16 cellular contexts compared by ENCODE assay signal in the genomic region with DNA sequence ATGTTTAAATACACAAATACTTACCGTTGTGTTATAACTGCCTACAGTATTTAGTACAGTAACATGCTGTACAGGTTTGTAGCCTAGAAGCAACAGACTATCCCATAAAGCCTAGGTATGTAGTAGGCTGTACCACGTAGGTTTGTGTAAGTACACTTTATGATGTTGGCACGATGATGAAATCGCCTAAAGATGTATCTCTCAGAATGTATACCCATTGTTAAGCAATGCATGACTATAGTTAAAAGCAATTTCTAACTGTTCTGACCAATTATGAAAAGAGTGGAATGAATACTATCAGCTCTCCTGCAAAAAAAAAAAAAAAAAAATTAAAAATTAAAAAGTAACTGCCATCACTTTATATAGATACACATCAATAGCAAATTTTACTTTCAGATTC. TPM values are rescaled to one million over a fixed set of nuclear protein-coding genes. Genes with fewer than 3 reads are reported as not detected.
DNase-seq lines count a peak whose midpoint lies in the region; ATAC-seq, FAIRE-seq and TF ChIP-seq lines count a peak whose summit lies in the region.
"Had no signal": no experiment of that assay in that cellular context is flagged by ENCODE, and none has a peak within 500 bp of the region (broad histone marks: within the 10 kb centered on the region; RNA-seq: fewer than 3 reads in every experiment).

No MANE protein-coding gene starts in this region.

- in situ Hi-C loops in K562 (cut with MboI) = no loop called here

- H3K27me3 Mint-ChIP-seq in activated T-cell treated with anti-CD3 and anti-CD28 coated beads, Interleukin-2, amount 50 U/mL, for 24 hours = no peaks in the 10 kb centered on the region
- no peaks in the 10 kb centered on the region for H3K27me3 Mint-ChIP-seq in activated T-cell treated with anti-CD3 and anti-CD28 coated beads, Interleukin-2, amount 50 U/mL, for 4 hours (ENCODE audit: low read depth)

- BruUV-seq in K562 (replicated peaks; lab: Mats Ljungman, UMichigan) = no TSS peak

- peaks cover 94% of the 10 kb centered on the region for H3K36me3 ChIP-seq in K562 (ENCODE audit: control insufficient read depth, insufficient read depth, low read length)

- DNase-seq in activated T-cell treated with anti-CD3 and anti-CD28 coated beads, Interleukin-2, amount 50 U/mL, for 24 hours = no peak
- DNase-seq in activated T-cell treated with anti-CD3 and anti-CD28 coated beads, Interleukin-2, amount 50 U/mL, for 4 hours = no peak
- DNase-seq in GM12891 (ENCODE audit: insufficient read length, low spot score) (no peak), K562 (ENCODE audit: extremely low read depth in 1 of 4, low spot score in 3 of 4) (no peak), DMS114 treated with DMSO at 0.1 percent for 48 hours (lab: John Stamatoyannopoulos, UW; ENCODE audit: unreplicated experiment) (no peak)
- DNase-seq: CD8-positive, alpha-beta T cell; COR-L47; DND-41; GF-D8 had no signal

- H3K9me1 ChIP-seq in K562 (ENCODE audit: control insufficient read depth, insufficient read depth, low read length) = no peaks in the 10 kb centered on the region

- H3K27ac ChIP-seq in K562 (ENCODE audit: extremely low read depth, low read depth, low read length) = no peak overlapping the region
- H3K27ac ChIP-seq: A549 had no signal

- peaks cover 64% of the 10 kb centered on the region for H3K79me2 ChIP-seq in K562 (ENCODE audit: control insufficient read depth, insufficient read depth, low read length)

- CTCF ChIA-PET in K562 (lab: Yijun Ruan, JAX; ENCODE audit: low intra/inter-chr PET ratio) = no interaction called here

- no peaks in the 10 kb centered on the region for H3K4me1 ChIP-seq in K562 (replicated peaks in 1 of 2; ENCODE audit: control insufficient read depth in 2 of 2, insufficient read depth in 2 of 2, low read length in 2 of 2)

- peak overlapping the region; percentile 54 for H3K27ac Mint-ChIP-seq in activated T-cell treated with anti-CD3 and anti-CD28 coated beads, Interleukin-2, amount 50 U/mL, for 24 hours
- H3K27ac Mint-ChIP-seq: CD8-positive, alpha-beta T cell had no signal

- H3K4me2 ChIP-seq in K562 (ENCODE audit: insufficient read depth, low read length) = no peak overlapping the region

- intact Hi-C loops in K562 (cut with micrococcal nuclease) = no loop called here

- TF ChIP-seq POLR2A in GM12891 (IDR thresholded peaks at IDR 0.05; ENCODE audit: low read depth, low read length) = no peak
- no peak for TF ChIP-seq POLR2A in K562 (conservative IDR thresholded peaks at IDR 0.05)

- no peaks in the 10 kb centered on the region for H3K9me3 Mint-ChIP-seq in activated T-cell treated with anti-CD3 and anti-CD28 coated beads, Interleukin-2, amount 50 U/mL, for 24 hours
- H3K9me3 Mint-ChIP-seq in activated T-cell treated with anti-CD3 and anti-CD28 coated beads, Interleukin-2, amount 50 U/mL, for 4 hours = no peaks in the 10 kb centered on the region
- H3K9me3 Mint-ChIP-seq: CD14-positive monocyte; CD8-positive, alpha-beta T cell had no signal

- no peak overlapping the region for H2AFZ ChIP-seq in K562 (ENCODE audit: low read depth, low read length)

- H3K4me3 ChIP-seq in K562 = no peak overlapping the region
- H3K4me3 ChIP-seq: A549, HAP-1 had no signal

- WGBS in K562 (ENCODE audit: insufficient coverage, low coverage, missing lambda C conversion rate) = 93% methylated on average over 4 of the region's 4 CpGs

- POLR2A ChIA-PET in K562 (lab: Yijun Ruan, JAX) = interaction anchor here (6.4 kb wide), 1 partner anchor 11 kb away, joined by 44 read pairs; a partner anchor contains a TSS

- TF ChIP-seq CTCF in K562 (IDR thresholded peaks at IDR 0.05 in 2 of 3, conservative IDR thresholded peaks at IDR 0.05 in 1 of 3; ENCODE audit: insufficient read depth in 2 of 3, low read depth in 1 of 3, low read length in 3 of 3) = no peak

- TF ChIP-seq EP300 in K562 (IDR thresholded peaks at IDR 0.05; ENCODE audit: low read length) = no peak

- H3K4me3 Mint-ChIP-seq in activated T-cell treated with anti-CD3 and anti-CD28 coated beads, Interleukin-2, amount 50 U/mL, for 24 hours = no peak overlapping the region
- no peak overlapping the region for H3K4me3 Mint-ChIP-seq in activated T-cell treated with anti-CD3 and anti-CD28 coated beads, Interleukin-2, amount 50 U/mL, for 4 hours
- H3K4me3 Mint-ChIP-seq: CD14-positive monocyte; CD8-positive, alpha-beta T cell had no signal

- FAIRE-seq in G401.6 (lab: Jason Lieb, UNC) = peak; percentile 27
- FAIRE-seq in GM12891 (lab: Jason Lieb, UNC) = peak; percentile 68
- FAIRE-seq in K562 (lab: Jason Lieb, UNC) = no peak
- FAIRE-seq: A549, D721Med, H1 had no signal

- no peak for ATAC-seq in activated T-cell treated with anti-CD3 and anti-CD28 coated beads, Interleukin-2, amount 50 U/mL, for 4 hours
- ATAC-seq in K562 = no peak
- ATAC-seq in HG02840 (IDR thresholded peaks at IDR 0.05; ENCODE audit: low FRiP score, unreplicated experiment) = no peak
- ATAC-seq: A549; CD8-positive, alpha-beta T cell had no signal

- H3K9me3 ChIP-seq in K562 (replicated peaks; ENCODE audit: control insufficient read depth, insufficient read depth, low read depth, low read length) = no peaks in the 10 kb centered on the region
- H3K9me3 ChIP-seq: A549, HAP-1 had no signal

- H3K27me3 ChIP-seq in K562 (ENCODE audit: control insufficient read depth in 2 of 2, insufficient read depth in 2 of 2, low read length in 2 of 2) = no peaks in the 10 kb centered on the region

- 0 out of 2 replicates have a peak, but pooled peaks cover 9% of the 10 kb centered on the region for H4K20me1 ChIP-seq in K562 (replicated peaks; ENCODE audit: control insufficient read depth, insufficient read depth, low read length)

- peaks cover 92% of the 10 kb centered on the region for H3K36me3 Mint-ChIP-seq in activated T-cell treated with anti-CD3 and anti-CD28 coated beads, Interleukin-2, amount 50 U/mL, for 24 hours (ENCODE audit: low read depth)
- peaks cover 30% of the 10 kb centered on the region for H3K36me3 Mint-ChIP-seq in activated T-cell treated with anti-CD3 and anti-CD28 coated beads, Interleukin-2, amount 50 U/mL, for 4 hours (ENCODE audit: insufficient read depth)

- no peak for TF ChIP-seq RAD21 in K562 (CRISPR knock-in tag; conservative IDR thresholded peaks at IDR 0.05 in 1 of 2, IDR thresholded peaks at IDR 0.05 in 1 of 2)

- H3K4me1 Mint-ChIP-seq in activated T-cell treated with anti-CD3 and anti-CD28 coated beads, Interleukin-2, amount 50 U/mL, for 24 hours (ENCODE audit: low read depth) = peaks cover 33% of the 10 kb centered on the region
- H3K4me1 Mint-ChIP-seq in activated T-cell treated with anti-CD3 and anti-CD28 coated beads, Interleukin-2, amount 50 U/mL, for 4 hours (ENCODE audit: low read depth) = peaks cover 17% of the 10 kb centered on the region
- H3K4me1 Mint-ChIP-seq: CD14-positive monocyte had no signal

- no peak overlapping the region for H3K9ac ChIP-seq in K562 (ENCODE audit: insufficient read depth in 1 of 2, low read depth in 2 of 2, low read length in 2 of 2)

RNA-seq across cellular contexts. Expression of a gene that starts 11.4 kb away (rescaled TPM):
- total RNA-seq in activated T-cell treated with anti-CD3 and anti-CD28 coated beads, Interleukin-2, amount 50 U/mL, for 4 hours = 100 to 1,000 TPM; 102 to 116 (median 107) TPM
- polyA plus RNA-seq in GM12891 (2012; ENCODE audit: low read depth, missing spikeins) = 84.8 TPM
- total RNA-seq in K562 (2011; cell fraction: chromatin; rRNA removed; ENCODE audit: low replicate concordance) = 380 and 955 TPM in 2 replicates
- 300 and 376 TPM in 2 replicates for total RNA-seq in K562 (2011; cell fraction: nucleolus; rRNA removed)
- 522 and 634 TPM in 2 replicates for total RNA-seq in K562 (2011; cell fraction: nucleoplasm; rRNA removed)
- total RNA-seq in K562 (2014; rRNA removed) = 238 and 258 TPM in 2 replicates
- 240 and 266 TPM in 2 replicates for total RNA-seq in K562 (2014; rRNA removed; fragmentation: Illumina TruSeq; extraction: Trizol)
- 214 and 223 TPM in 2 replicates for total RNA-seq in K562 (2015; rRNA removed; fragmentation: Illumina TruSeq; extraction: Trizol)
- 200 and 209 TPM in 2 replicates for total RNA-seq in K562 (2021)
- 334 and 405 TPM in 2 replicates for polyA plus RNA-seq in K562 (2011; rRNA removed)
- 93.8 and 160 TPM in 2 replicates for polyA plus RNA-seq in K562 (2011; cell fraction: cytosol; rRNA removed)
- 573 and 692 TPM in 2 replicates for polyA plus RNA-seq in K562 (2011; cell fraction: nucleus; rRNA removed)
- polyA plus RNA-seq in K562 (2012) = 167 and 255 TPM in 2 replicates
- 217 and 270 TPM in 2 replicates for polyA plus RNA-seq in K562 (2014; fragmentation: Illumina TruSeq; extraction: Trizol)
- 10 to 100 TPM; 57.3 to 87.1 TPM for polyA plus RNA-seq in K562 (2014; fragmentation: Nextera tagmentation; extraction: Ambion mirVana)
- polyA plus RNA-seq in K562 (2014; rRNA removed) = 481 and 513 TPM in 2 replicates
- polyA minus RNA-seq in K562 (2011; rRNA and poly(A)+ RNA removed) = 178 and 222 TPM in 2 replicates
- polyA minus RNA-seq in K562 (2011; cell fraction: cytosol; rRNA and poly(A)+ RNA removed) = 78.7 and 89.8 TPM in 2 replicates
- 234 and 349 TPM in 2 replicates for polyA minus RNA-seq in K562 (2011; cell fraction: nucleus; rRNA and poly(A)+ RNA removed)

RNA-seq across cellular contexts. Expression of a gene that starts 43.2 kb away (rescaled TPM):
- 1 to 10 TPM; 1.0 to 2.1 (median 1.1) TPM for total RNA-seq in activated T-cell treated with anti-CD3 and anti-CD28 coated beads, Interleukin-2, amount 50 U/mL, for 4 hours
- 0.17 TPM for polyA plus RNA-seq in GM12891 (2012; ENCODE audit: low read depth, missing spikeins)
- total RNA-seq in K562 (2011; cell fraction: chromatin; rRNA removed; ENCODE audit: low replicate concordance) = 0.25 TPM in 1 of 2 replicates, not detected in the other
- 0.17 and 0.26 TPM in 2 replicates for total RNA-seq in K562 (2011; cell fraction: nucleolus; rRNA removed)
- 0.22 TPM in 1 of 2 replicates, not detected in the other for total RNA-seq in K562 (2011; cell fraction: nucleoplasm; rRNA removed)
- total RNA-seq in K562 (2014; rRNA removed) (not detected in 2 replicates), K562 (2014; rRNA removed; fragmentation: Illumina TruSeq; extraction: Trizol) (not detected in 2 replicates), K562 (2015; rRNA removed; fragmentation: Illumina TruSeq; extraction: Trizol) (0.04 TPM in 1 of 2 replicates, not detected in the other), K562 (2021) (0.11 TPM in 1 of 2 replicates, not detected in the other)
- polyA plus RNA-seq in K562 (2011; rRNA removed) (0.03 and 0.06 TPM in 2 replicates), K562 (2014; fragmentation: Illumina TruSeq; extraction: Trizol) (0.10 TPM in 1 of 2 replicates, not detected in the other), K562 (2014; fragmentation: Nextera tagmentation; extraction: Ambion mirVana) (not detected), K562 (2014; rRNA removed) (not detected in 2 replicates)
- 0.03 TPM in 1 of 2 replicates, not detected in the other for polyA plus RNA-seq in K562 (2011; cell fraction: cytosol; rRNA removed)
- polyA plus RNA-seq in K562 (2011; cell fraction: nucleus; rRNA removed) = 0.13 and 0.15 TPM in 2 replicates
- not detected in 2 replicates for polyA plus RNA-seq in K562 (2012)
- not detected in 2 replicates for polyA minus RNA-seq in K562 (2011; rRNA and poly(A)+ RNA removed)
- polyA minus RNA-seq in K562 (2011; cell fraction: cytosol; rRNA and poly(A)+ RNA removed) = not detected in 2 replicates
- 0.13 TPM in 1 of 2 replicates, not detected in the other for polyA minus RNA-seq in K562 (2011; cell fraction: nucleus; rRNA and poly(A)+ RNA removed)
- total RNA-seq: CD8-positive, alpha-beta T cell had no signal
- polyA plus RNA-seq: CD14-positive monocyte had no signal

RNA-seq across cellular contexts. Expression of a gene that starts 57.9 kb away (rescaled TPM):
- total RNA-seq in activated T-cell treated with anti-CD3 and anti-CD28 coated beads, Interleukin-2, amount 50 U/mL, for 4 hours = not detected
- polyA plus RNA-seq in GM12891 (2012; ENCODE audit: low read depth, missing spikeins) = 0.06 TPM
- total RNA-seq in K562 (2011; cell fraction: chromatin; rRNA removed; ENCODE audit: low replicate concordance) = 0.69 TPM in 1 of 2 replicates, not detected in the other
- total RNA-seq in K562 (2011; cell fraction: nucleolus; rRNA removed) = 0.50 and 0.66 TPM in 2 replicates
- 0.22 TPM in 1 of 2 replicates, not detected in the other for total RNA-seq in K562 (2011; cell fraction: nucleoplasm; rRNA removed)
- total RNA-seq in K562 (2014; rRNA removed) = 0.12 TPM in 1 of 2 replicates, not detected in the other
- total RNA-seq in K562 (2014; rRNA removed; fragmentation: Illumina TruSeq; extraction: Trizol) = not detected in 2 replicates
- total RNA-seq in K562 (2015; rRNA removed; fragmentation: Illumina TruSeq; extraction: Trizol) = not detected in 2 replicates
- 0.11 and 0.47 TPM in 2 replicates for total RNA-seq in K562 (2021)
- polyA plus RNA-seq in K562 (2011; rRNA removed) = 0.08 and 0.10 TPM in 2 replicates
- polyA plus RNA-seq in K562 (2011; cell fraction: cytosol; rRNA removed) = 0.06 and 0.31 TPM in 2 replicates
- polyA plus RNA-seq in K562 (2011; cell fraction: nucleus; rRNA removed) = 0.17 and 0.50 TPM in 2 replicates
- polyA plus RNA-seq in K562 (2012) = 0.10 and 0.28 TPM in 2 replicates
- polyA plus RNA-seq in K562 (2014; fragmentation: Illumina TruSeq; extraction: Trizol) = 0.04 TPM in 1 of 2 replicates, not detected in the other
- under 1 TPM in 1 of 2 experiments, not detected in 1; 0.04 TPM for polyA plus RNA-seq in K562 (2014; fragmentation: Nextera tagmentation; extraction: Ambion mirVana)
- polyA plus RNA-seq in K562 (2014; rRNA removed) = 0.27 TPM in 1 of 2 replicates, not detected in the other
- polyA minus RNA-seq in K562 (2011; rRNA and poly(A)+ RNA removed) = 0.36 and 0.46 TPM in 2 replicates
- polyA minus RNA-seq in K562 (2011; cell fraction: cytosol; rRNA and poly(A)+ RNA removed) = 0.29 TPM in 1 of 2 replicates, not detected in the other
- polyA minus RNA-seq in K562 (2011; cell fraction: nucleus; rRNA and poly(A)+ RNA removed) = 0.11 and 0.27 TPM in 2 replicates
- total RNA-seq: CD8-positive, alpha-beta T cell had no signal
- polyA plus RNA-seq: CD14-positive monocyte had no signal
